ENCODE assay signal across 24 cellular contexts in genomic region chr20:9087531-9088217, GRCh38. TPM values are rescaled to one million over a fixed set of nuclear protein-coding genes. Genes with fewer than 3 reads are reported as not detected.
DNase-seq lines count a peak whose midpoint lies in the region.
"Had no signal": no experiment of that assay in that cellular context is flagged by ENCODE, and none has a peak within 500 bp of the region (broad histone marks: within the 10 kb centered on the region; RNA-seq: fewer than 3 reads in every experiment).

No MANE protein-coding gene starts in this region.

- no peak overlapping the region for H3K18ac ChIP-seq in mesendoderm (ENCODE audit: low read length)

- WGBS in mesendoderm (ENCODE audit: extremely low coverage, insufficient coverage, low lambda C conversion rate): no CpG with 5 or more reads among the region's 3 CpGs

- H4K5ac ChIP-seq in mesendoderm (ENCODE audit: low read length): no peak overlapping the region

- no peak overlapping the region for H3K9ac ChIP-seq in mesendoderm (ENCODE audit: low read length)

- H3K4me1 ChIP-seq in mesendoderm (ENCODE audit: control insufficient read depth, low read depth, low read length): peaks cover 5% of the 10 kb centered on the region

- H3K4me3 ChIP-seq in mesendoderm (ENCODE audit: low read length): no peak overlapping the region
- H3K4me3 ChIP-seq: esophagus squamous epithelium, lung, tibial nerve had no signal

- H3K27me3 ChIP-seq in mesendoderm (ENCODE audit: insufficient read depth, low read length, poor library complexity): no peaks in the 10 kb centered on the region
- H3K27me3 ChIP-seq: esophagus squamous epithelium, tibial nerve had no signal

- DNase-seq in NCI-H1092 treated with DMSO at 0.1 percent for 48 hours (lab: John Stamatoyannopoulos, UW) (peak; percentile 17), NCI-H1092 (lab: John Stamatoyannopoulos, UW) (no peak), NCI-H2029 treated with DMSO at 0.1 percent for 48 hours (lab: John Stamatoyannopoulos, UW) (peak; percentile 70), NCI-H69 (lab: John Stamatoyannopoulos, UW) (peak; percentile 98), mesendoderm (peak; percentile 39), LoVo (ENCODE audit: low spot score) (no peak), ACHN (no peak)
- DNase-seq in stimulated activated naive CD4-positive, alpha-beta T cell (lab: John Stamatoyannopoulos, UW): no peak
- DNase-seq: activated CD4-positive, alpha-beta T cell treated with anti-CD3 and anti-CD28 coated beads for 4 hours; activated CD8-positive, alpha-beta memory T cell treated with anti-CD3 and anti-CD28 coated beads for 24 hours; activated gamma-delta T cell; activated naive CD8-positive, alpha-beta T cell treated with anti-CD3 and anti-CD28 coated beads, Interleukin-2, amount 10 ng/mL, durations not matched to agents 7 days and 5 days; caudate nucleus; CD8-positive, alpha-beta memory T cell; DMS79 treated with DMSO at 0.1 percent for 48 hours; esophagus squamous epithelium; foreskin melanocyte; MM.1S; NCI-H1694 treated with DMSO at 0.1 percent for 48 hours; NCI-H226; stimulated activated CD4-positive, alpha-beta T cell treated with anti-CD3 and anti-CD28 coated beads, Interleukin-2, amount 100 ng/mL, for 24 hours had no signal

- H2BK120ac ChIP-seq in mesendoderm (ENCODE audit: low read depth, low read length): no peak overlapping the region

- no peak overlapping the region for H2BK5ac ChIP-seq in mesendoderm (ENCODE audit: low read length)

- no peak overlapping the region for H4K8ac ChIP-seq in mesendoderm (ENCODE audit: low read depth, low read length)

- H3K4ac ChIP-seq in mesendoderm (ENCODE audit: low read depth, low read length): no peak overlapping the region

- no peak overlapping the region for H2AK5ac ChIP-seq in mesendoderm (ENCODE audit: low read length)

- peaks cover 10% of the 10 kb centered on the region for H3K79me1 ChIP-seq in mesendoderm (ENCODE audit: low read length)

- H3K79me2 ChIP-seq in mesendoderm (ENCODE audit: control insufficient read depth, insufficient read depth, low read length): peaks cover 7% of the 10 kb centered on the region

- H3K36me3 ChIP-seq in mesendoderm (ENCODE audit: control insufficient read depth, insufficient read depth, low read length): no peaks in the 10 kb centered on the region
- H3K36me3 ChIP-seq: esophagus squamous epithelium, tibial nerve had no signal

- peak overlapping the region; percentile 24 for H3K23ac ChIP-seq in mesendoderm (ENCODE audit: low read length)

- no peak overlapping the region for H3K56ac ChIP-seq in mesendoderm (ENCODE audit: low read length)

- in situ Hi-C loops in ACHN (cut with HindIII; ENCODE audit: low pct_ligation_motif_present, low pct_unique_long_range_greater_than_20kb, low sequenced_read_pairs): no loop called here

- no peak overlapping the region for H3K4me2 ChIP-seq in mesendoderm (ENCODE audit: low read length)

- H3K27ac ChIP-seq in mesendoderm (ENCODE audit: low read depth, low read length): no peak overlapping the region
- H3K27ac ChIP-seq: esophagus squamous epithelium, RWPE1, tibial nerve had no signal

- no peak overlapping the region for H2BK15ac ChIP-seq in mesendoderm (replicated peaks; ENCODE audit: low read depth)

RNA-seq across cellular contexts. Expression of gene PLCB4, which starts 18.8 kb away (rescaled TPM):
- 5.7 TPM for polyA plus RNA-seq in mesendoderm (2013, experiment 1 of 2)
- polyA plus RNA-seq in mesendoderm (2013, experiment 2 of 2): 6.2 TPM
- polyA plus RNA-seq: CD8-positive, alpha-beta memory T cell had no signal

Comparison
In these comparisons a context has a peak if more than half of its experiments do, and no peak if none do; other contexts are left out.
1. DNase-seq: peak in NCI-H1092 treated with DMSO at 0.1 percent for 48 hours (single experiment), NCI-H2029 treated with DMSO at 0.1 percent for 48 hours (single experiment), NCI-H69 (single experiment) and mesendoderm (single experiment); none in NCI-H1092 (single experiment), LoVo (single experiment), ACHN (single experiment) and stimulated activated naive CD4-positive, alpha-beta T cell (0 of 6).